Comparison of ENCODE assay signal across 1 cellular context in the genomic region with DNA sequence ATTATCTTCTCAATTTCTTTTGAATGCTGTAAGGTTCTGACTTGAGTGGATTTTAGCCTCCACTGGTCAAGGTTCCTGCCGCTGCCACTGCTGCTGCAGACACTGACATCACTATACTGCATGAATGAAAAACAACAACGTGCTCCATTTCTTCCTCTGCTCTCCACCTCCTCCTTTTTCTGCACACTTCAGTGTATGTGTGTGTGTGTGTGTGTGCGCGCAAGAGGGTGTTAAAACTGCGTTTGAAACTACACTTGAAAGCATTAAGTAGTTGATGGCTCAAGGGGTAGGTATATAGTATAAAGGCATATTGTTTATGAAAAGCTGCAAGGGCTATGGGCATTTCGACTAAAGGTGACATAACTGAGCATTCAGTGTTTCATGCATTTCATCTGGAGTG.
TF ChIP-seq lines count a peak whose summit lies in the region.

No MANE protein-coding gene starts in this region.

TF ChIP-seq in K562, 482 proteins besides CTCF, POLR2A, EP300 and RAD21 (continued from another document):
- TF ChIP-seq ESRRA (IDR thresholded peaks at IDR 0.05; ENCODE audit: borderline replicate concordance, low read depth), result no peak
- TF ChIP-seq ZNF589 (CRISPR knock-in tag; IDR thresholded peaks at IDR 0.05; ENCODE audit: low read depth), result no peak
- TF ChIP-seq ZNF586 (CRISPR knock-in tag; conservative IDR thresholded peaks at IDR 0.05), result no peak
- TF ChIP-seq, protein P1, sequence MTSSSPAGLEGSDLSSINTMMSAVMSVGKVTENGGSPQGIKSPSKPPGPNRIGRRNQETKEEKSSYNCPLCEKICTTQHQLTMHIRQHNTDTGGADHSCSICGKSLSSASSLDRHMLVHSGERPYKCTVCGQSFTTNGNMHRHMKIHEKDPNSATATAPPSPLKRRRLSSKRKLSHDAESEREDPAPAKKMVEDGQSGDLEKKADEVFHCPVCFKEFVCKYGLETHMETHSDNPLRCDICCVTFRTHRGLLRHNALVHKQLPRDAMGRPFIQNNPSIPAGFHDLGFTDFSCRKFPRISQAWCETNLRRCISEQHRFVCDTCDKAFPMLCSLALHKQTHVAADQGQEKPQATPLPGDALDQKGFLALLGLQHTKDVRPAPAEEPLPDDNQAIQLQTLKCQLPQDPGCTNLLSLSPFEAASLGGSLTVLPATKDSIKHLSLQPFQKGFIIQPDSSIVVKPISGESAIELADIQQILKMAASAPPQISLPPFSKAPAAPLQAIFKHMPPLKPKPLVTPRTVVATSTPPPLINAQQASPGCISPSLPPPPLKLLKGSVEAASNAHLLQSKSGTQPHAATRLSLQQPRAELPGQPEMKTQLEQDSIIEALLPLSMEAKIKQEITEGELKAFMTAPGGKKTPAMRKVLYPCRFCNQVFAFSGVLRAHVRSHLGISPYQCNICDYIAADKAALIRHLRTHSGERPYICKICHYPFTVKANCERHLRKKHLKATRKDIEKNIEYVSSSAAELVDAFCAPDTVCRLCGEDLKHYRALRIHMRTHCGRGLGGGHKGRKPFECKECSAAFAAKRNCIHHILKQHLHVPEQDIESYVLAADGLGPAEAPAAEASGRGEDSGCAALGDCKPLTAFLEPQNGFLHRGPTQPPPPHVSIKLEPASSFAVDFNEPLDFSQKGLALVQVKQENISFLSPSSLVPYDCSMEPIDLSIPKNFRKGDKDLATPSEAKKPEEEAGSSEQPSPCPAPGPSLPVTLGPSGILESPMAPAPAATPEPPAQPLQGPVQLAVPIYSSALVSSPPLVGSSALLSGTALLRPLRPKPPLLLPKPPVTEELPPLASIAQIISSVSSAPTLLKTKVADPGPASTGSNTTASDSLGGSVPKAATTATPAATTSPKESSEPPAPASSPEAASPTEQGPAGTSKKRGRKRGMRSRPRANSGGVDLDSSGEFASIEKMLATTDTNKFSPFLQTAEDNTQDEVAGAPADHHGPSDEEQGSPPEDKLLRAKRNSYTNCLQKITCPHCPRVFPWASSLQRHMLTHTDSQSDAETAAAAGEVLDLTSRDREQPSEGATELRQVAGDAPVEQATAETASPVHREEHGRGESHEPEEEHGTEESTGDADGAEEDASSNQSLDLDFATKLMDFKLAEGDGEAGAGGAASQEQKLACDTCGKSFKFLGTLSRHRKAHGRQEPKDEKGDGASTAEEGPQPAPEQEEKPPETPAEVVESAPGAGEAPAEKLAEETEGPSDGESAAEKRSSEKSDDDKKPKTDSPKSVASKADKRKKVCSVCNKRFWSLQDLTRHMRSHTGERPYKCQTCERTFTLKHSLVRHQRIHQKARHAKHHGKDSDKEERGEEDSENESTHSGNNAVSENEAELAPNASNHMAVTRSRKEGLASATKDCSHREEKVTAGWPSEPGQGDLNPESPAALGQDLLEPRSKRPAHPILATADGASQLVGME (CRISPR knock-in tag; IDR thresholded peaks at IDR 0.05), result no peak
- TF ChIP-seq, protein P2, sequence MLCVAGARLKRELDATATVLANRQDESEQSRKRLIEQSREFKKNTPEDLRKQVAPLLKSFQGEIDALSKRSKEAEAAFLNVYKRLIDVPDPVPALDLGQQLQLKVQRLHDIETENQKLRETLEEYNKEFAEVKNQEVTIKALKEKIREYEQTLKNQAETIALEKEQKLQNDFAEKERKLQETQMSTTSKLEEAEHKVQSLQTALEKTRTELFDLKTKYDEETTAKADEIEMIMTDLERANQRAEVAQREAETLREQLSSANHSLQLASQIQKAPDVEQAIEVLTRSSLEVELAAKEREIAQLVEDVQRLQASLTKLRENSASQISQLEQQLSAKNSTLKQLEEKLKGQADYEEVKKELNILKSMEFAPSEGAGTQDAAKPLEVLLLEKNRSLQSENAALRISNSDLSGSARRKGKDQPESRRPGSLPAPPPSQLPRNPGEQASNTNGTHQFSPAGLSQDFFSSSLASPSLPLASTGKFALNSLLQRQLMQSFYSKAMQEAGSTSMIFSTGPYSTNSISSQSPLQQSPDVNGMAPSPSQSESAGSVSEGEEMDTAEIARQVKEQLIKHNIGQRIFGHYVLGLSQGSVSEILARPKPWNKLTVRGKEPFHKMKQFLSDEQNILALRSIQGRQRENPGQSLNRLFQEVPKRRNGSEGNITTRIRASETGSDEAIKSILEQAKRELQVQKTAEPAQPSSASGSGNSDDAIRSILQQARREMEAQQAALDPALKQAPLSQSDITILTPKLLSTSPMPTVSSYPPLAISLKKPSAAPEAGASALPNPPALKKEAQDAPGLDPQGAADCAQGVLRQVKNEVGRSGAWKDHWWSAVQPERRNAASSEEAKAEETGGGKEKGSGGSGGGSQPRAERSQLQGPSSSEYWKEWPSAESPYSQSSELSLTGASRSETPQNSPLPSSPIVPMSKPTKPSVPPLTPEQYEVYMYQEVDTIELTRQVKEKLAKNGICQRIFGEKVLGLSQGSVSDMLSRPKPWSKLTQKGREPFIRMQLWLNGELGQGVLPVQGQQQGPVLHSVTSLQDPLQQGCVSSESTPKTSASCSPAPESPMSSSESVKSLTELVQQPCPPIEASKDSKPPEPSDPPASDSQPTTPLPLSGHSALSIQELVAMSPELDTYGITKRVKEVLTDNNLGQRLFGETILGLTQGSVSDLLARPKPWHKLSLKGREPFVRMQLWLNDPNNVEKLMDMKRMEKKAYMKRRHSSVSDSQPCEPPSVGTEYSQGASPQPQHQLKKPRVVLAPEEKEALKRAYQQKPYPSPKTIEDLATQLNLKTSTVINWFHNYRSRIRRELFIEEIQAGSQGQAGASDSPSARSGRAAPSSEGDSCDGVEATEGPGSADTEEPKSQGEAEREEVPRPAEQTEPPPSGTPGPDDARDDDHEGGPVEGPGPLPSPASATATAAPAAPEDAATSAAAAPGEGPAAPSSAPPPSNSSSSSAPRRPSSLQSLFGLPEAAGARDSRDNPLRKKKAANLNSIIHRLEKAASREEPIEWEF (CRISPR knock-in tag; IDR thresholded peaks at IDR 0.05), result no peak
- no peak for TF ChIP-seq HNRNPL (IDR thresholded peaks at IDR 0.05; ENCODE audit: low read depth, low read length)
- TF ChIP-seq SMAD4 (CRISPR knock-in tag; conservative IDR thresholded peaks at IDR 0.05), result no peak
- TF ChIP-seq MIER1 (IDR thresholded peaks at IDR 0.05; ENCODE audit: low read depth), result no peak
